In the genomic region with DNA sequence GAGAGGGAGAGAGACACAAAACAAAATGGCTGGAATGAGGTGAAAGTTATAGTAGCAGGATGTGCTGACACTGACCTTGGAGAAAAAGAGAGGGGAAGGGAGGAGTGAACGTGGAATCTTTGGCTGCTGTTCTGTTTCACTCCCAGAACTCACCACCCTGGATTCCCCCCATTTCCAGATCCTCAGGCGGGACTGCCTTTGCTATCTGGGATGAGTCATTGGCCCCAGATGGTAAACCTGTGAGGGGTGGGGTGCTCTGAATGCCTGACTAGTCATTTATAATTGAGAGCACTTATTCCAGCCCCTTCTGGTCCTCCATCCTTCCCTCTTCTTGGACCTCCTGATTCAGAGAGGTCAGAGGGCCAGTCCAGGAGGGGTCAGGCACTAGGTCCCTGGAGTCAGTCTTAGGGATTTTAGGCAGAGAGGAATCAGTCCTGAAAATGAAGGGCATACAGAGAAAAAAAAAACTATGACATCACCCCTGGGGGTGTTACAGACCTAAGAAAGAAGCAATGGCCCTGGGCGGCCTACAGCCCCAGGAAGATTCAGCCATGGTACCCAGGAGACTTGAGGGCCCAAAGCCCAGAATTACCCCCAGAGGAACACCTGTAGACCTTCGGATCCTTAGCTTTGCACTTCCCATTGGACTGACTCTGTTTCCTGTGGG, we compare ENCODE assay signal across 1 cellular context.
TF ChIP-seq lines count a peak whose summit lies in the region.

No MANE protein-coding gene starts in this region.

TF ChIP-seq in IMR-90, 13 proteins besides CTCF, POLR2A, EP300 and RAD21:
- TF ChIP-seq, protein P1, sequence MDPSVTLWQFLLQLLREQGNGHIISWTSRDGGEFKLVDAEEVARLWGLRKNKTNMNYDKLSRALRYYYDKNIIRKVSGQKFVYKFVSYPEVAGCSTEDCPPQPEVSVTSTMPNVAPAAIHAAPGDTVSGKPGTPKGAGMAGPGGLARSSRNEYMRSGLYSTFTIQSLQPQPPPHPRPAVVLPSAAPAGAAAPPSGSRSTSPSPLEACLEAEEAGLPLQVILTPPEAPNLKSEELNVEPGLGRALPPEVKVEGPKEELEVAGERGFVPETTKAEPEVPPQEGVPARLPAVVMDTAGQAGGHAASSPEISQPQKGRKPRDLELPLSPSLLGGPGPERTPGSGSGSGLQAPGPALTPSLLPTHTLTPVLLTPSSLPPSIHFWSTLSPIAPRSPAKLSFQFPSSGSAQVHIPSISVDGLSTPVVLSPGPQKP (IDR thresholded peaks at IDR 0.05; ENCODE audit: borderline replicate concordance, low read depth, low read length): no peak
- TF ChIP-seq FOS (IDR thresholded peaks at IDR 0.05; ENCODE audit: low read depth, low read length): peak; percentile 21; the same call in 1 of the 2 replicates
